In the genomic region with DNA sequence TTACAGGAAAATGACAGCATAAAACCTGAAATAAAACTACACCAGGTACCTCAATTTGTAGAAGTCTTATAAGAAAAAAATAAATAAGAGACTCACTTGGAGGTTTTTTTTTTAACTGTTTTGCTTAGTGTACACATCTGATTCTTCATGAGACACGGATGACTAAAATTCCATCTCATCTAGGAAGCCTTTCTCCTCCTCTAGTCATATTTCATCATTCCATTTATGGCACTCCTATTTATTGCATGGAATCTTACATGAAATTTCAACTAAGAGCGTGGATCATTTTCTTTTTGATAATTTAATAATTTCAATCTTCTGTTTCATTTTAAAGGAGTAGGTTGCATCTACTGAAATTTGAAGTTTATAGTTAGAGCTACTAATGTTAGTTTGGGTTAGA, we compare ENCODE assay signal across 20 cellular contexts. TPM values are rescaled to one million over a fixed set of nuclear protein-coding genes. Genes with fewer than 3 reads are reported as not detected.
DNase-seq lines count a peak whose midpoint lies in the region; ATAC-seq and TF ChIP-seq lines count a peak whose summit lies in the region.
"Had no signal": no experiment of that assay in that cellular context is flagged by ENCODE, and none has a peak within 500 bp of the region (broad histone marks: within the 10 kb centered on the region; RNA-seq: fewer than 3 reads in every experiment).

No MANE protein-coding gene starts in this region.

- peaks cover 34% of the 10 kb centered on the region for H3K79me2 ChIP-seq in GM23248 (ENCODE audit: insufficient read depth)
- peaks cover 25% of the 10 kb centered on the region for H3K79me2 ChIP-seq in mammary epithelial cell (ENCODE audit: insufficient read depth, low read length)

- H3K27me3 ChIP-seq in GM23248 (replicated peaks; ENCODE audit: insufficient read depth), result no peaks in the 10 kb centered on the region
- H3K27me3 ChIP-seq in mammary epithelial cell (ENCODE audit: insufficient read depth, low read length), result no peaks in the 10 kb centered on the region
- H3K27me3 ChIP-seq in stomach smooth muscle (ENCODE audit: control insufficient read depth in 1 of 2, insufficient read depth in 2 of 2, low read length in 2 of 2), result no peaks in the 10 kb centered on the region

- dilution Hi-C loops in mammary epithelial cell (cut with HindIII; ENCODE audit: low sequenced_read_pairs), result no loop called here

- H3K4me1 ChIP-seq in GM23248 (ENCODE audit: insufficient read depth) (peaks cover 16% of the 10 kb centered on the region), mammary epithelial cell (ENCODE audit: insufficient read depth, low read length) (peaks cover 7% of the 10 kb centered on the region), stomach smooth muscle (ENCODE audit: control insufficient read depth, insufficient read depth, low read length) (no peaks in the 10 kb centered on the region)

- H2AFZ ChIP-seq in GM23248, result peak overlapping the region; percentile 60
- H2AFZ ChIP-seq in mammary epithelial cell (ENCODE audit: low read depth, low read length), result no peak overlapping the region

- peak; percentile 81 for DNase-seq in GM23248
- DNase-seq in mammary epithelial cell, result no peak
- peak; percentile 18 to 70 for DNase-seq in foreskin fibroblast
- DNase-seq in NCI-H1436 (lab: John Stamatoyannopoulos, UW), result no peak
- no peak for DNase-seq in stimulated activated naive CD8-positive, alpha-beta T cell treated with anti-CD3 and anti-CD28 coated beads, Interleukin-15, Interleukin-2, amounts not matched to agents 100 U/mL and 50 U/mL, for 24 hours
- no peak for DNase-seq in COR-L47 (lab: John Stamatoyannopoulos, UW)
- no peak for DNase-seq in HPDE6-E6E7 (ENCODE audit: extremely low spot score)
- DNase-seq: activated CD4-positive, alpha-beta T cell treated with anti-CD3 and anti-CD28 coated beads for 4 hours; activated T-cell treated with anti-CD3 and anti-CD28 coated beads, Interleukin-2, amount 50 U/mL, for 4 hours; CD4-positive, alpha-beta memory T cell; heart left ventricle; left cardiac atrium; naive thymus-derived CD4-positive, alpha-beta T cell; NCI-H1436 treated with DMSO at 0.1 percent for 48 hours; NCI-H524; retina; stimulated activated CD4-positive, alpha-beta T cell treated with anti-CD3 and anti-CD28 coated beads, Interleukin-2, amount 100 ng/mL, for 48 hours had no signal

- WGBS in GM23248 (ENCODE audit: low coverage in 1 of 2, low lambda C conversion rate in 2 of 2, missing lambda C conversion rate in 2 of 2), 2 experiments, result 6% methylated on average over 2 of the region's 2 CpGs
- WGBS in mammary epithelial cell (ENCODE audit: low coverage, missing lambda C conversion rate), result 85% methylated on average over 2 of the region's 2 CpGs

- H3K9me3 ChIP-seq in GM23248 (ENCODE audit: low read depth), result peaks cover under 1% of the 10 kb centered on the region
- H3K9me3 ChIP-seq in mammary epithelial cell (replicated peaks; ENCODE audit: insufficient read depth, low read length), result no peaks in the 10 kb centered on the region
- no peaks in the 10 kb centered on the region for H3K9me3 ChIP-seq in stomach smooth muscle (ENCODE audit: control insufficient read depth in 2 of 2, low read length in 2 of 2)

- H3K36me3 ChIP-seq in GM23248 (ENCODE audit: low read depth), result peaks cover 11% of the 10 kb centered on the region
- peaks cover 8% of the 10 kb centered on the region for H3K36me3 ChIP-seq in mammary epithelial cell (ENCODE audit: insufficient read depth, low read length)
- H3K36me3 ChIP-seq in stomach smooth muscle (ENCODE audit: control insufficient read depth in 2 of 2, insufficient read depth in 2 of 2, low read length in 2 of 2), result peaks cover 3 to 11% of the 10 kb centered on the region in 2 donors

- H3K4me2 ChIP-seq in GM23248 (ENCODE audit: unreplicated experiment) (peak overlapping the region; percentile 89), mammary epithelial cell (ENCODE audit: insufficient read depth, low read depth, low read length) (peak overlapping the region; percentile 81)

- peak overlapping the region; percentile 94 for H3K9ac ChIP-seq in GM23248
- peak overlapping the region; percentile 100 for H3K9ac ChIP-seq in mammary epithelial cell (ENCODE audit: insufficient read depth, low read length)
- H3K9ac ChIP-seq in stomach smooth muscle (ENCODE audit: low read length in 2 of 2), result peak overlapping the region in 1 of 2 donors; percentile 98

- H4K20me1 ChIP-seq in GM23248 (ENCODE audit: insufficient read depth) (no peaks in the 10 kb centered on the region), mammary epithelial cell (ENCODE audit: insufficient read depth, low read length) (no peaks in the 10 kb centered on the region)

- H3K9me2 ChIP-seq in GM23248 (ENCODE audit: insufficient read depth), result no peaks in the 10 kb centered on the region

- TF ChIP-seq CTCF in mammary epithelial cell (conservative IDR thresholded peaks at IDR 0.05 in 1 of 2, IDR thresholded peaks at IDR 0.05 in 1 of 2; ENCODE audit: extremely low read depth in 1 of 2, insufficient read depth in 1 of 2, low read depth in 1 of 2, low read length in 2 of 2), result no peak
- TF ChIP-seq CTCF in foreskin fibroblast (IDR thresholded peaks at IDR 0.05; ENCODE audit: low read depth, low read length), result no peak

- H3F3A ChIP-seq in GM23248 (ENCODE audit: insufficient read depth), result peaks cover 37% of the 10 kb centered on the region

- H3K27ac ChIP-seq in GM23248 (peak overlapping the region; percentile 90), mammary epithelial cell (ENCODE audit: insufficient read depth, low read depth, low read length) (peak overlapping the region; percentile 98), stomach smooth muscle (ENCODE audit: low read length) (no peak overlapping the region)
- H3K27ac ChIP-seq: PC-9 had no signal

- peak overlapping the region; percentile 91 for H3K4me3 ChIP-seq in GM23248
- H3K4me3 ChIP-seq in mammary epithelial cell (replicated peaks in 1 of 3; ENCODE audit: insufficient read depth in 1 of 3, low read depth in 2 of 3, low read length in 3 of 3), result peak overlapping the region; percentile 84 to 99 (median 97)
- peak overlapping the region; percentile 77 to 81 for H3K4me3 ChIP-seq in foreskin fibroblast (ENCODE audit: low read depth in 1 of 2, low read length in 2 of 2)
- peak overlapping the region; percentile 87 to 98 for H3K4me3 ChIP-seq in stomach smooth muscle (ENCODE audit: low read length in 2 of 2)
- H3K4me3 ChIP-seq: K562, PC-9 had no signal

- no peak for ATAC-seq in stimulated activated naive CD8-positive, alpha-beta T cell treated with anti-CD3 and anti-CD28 coated beads, Interleukin-15, Interleukin-2, amounts not matched to agents 100 U/mL and 50 U/mL, for 24 hours
- ATAC-seq: activated T-cell treated with anti-CD3 and anti-CD28 coated beads, Interleukin-2, amount 50 U/mL, for 4 hours; heart left ventricle; K562; left cardiac atrium; naive thymus-derived CD4-positive, alpha-beta T cell had no signal

- intact Hi-C loops in mammary epithelial cell (cut with micrococcal nuclease), result loop anchor here (1.0 to 10.0 kb wide), 9 partner anchors 41 to 307 kb away; partner anchors contain the start of genes ODR4, PLA2G4A and TPR

- BruUV-seq in mammary epithelial cell (replicated peaks; lab: Mats Ljungman, UMichigan), result no TSS peak

- CTCF ChIA-PET in mammary epithelial cell (lab: Charles Lee; ENCODE audit: low non-redundant PET), result interaction anchor here (0.6 to 1.0 kb wide), 2 partner anchors 194 to 307 kb away, joined by 4 read pairs; partner anchors contain the start of gene TPR

- in situ Hi-C loops in GM23248 (cut with MboI) (loop anchor here (10.0 kb wide), 2 partner anchors 197 to 303 kb away; no protein-coding TSS in a partner anchor), mammary epithelial cell (cut with MboI; ENCODE audit: low sequenced_read_pairs in 2 of 2) (loop anchor here in 1 of 2 donors (25.0 kb wide), 1 partner anchor 195 kb away; no protein-coding TSS in a partner anchor)

RNA-seq across cellular contexts. Expression of gene PTGS2, which starts 1.6 kb away (rescaled TPM):
- total RNA-seq in GM23248 (2014; rRNA removed; shearing (Covaris generic)), result 67.9 and 69.3 TPM in 2 replicates
- polyA plus RNA-seq in GM23248 (2016; fragmentation: Nextera tagmentation; extraction: Ambion mirVana), result 50.4 and 50.8 TPM in 2 replicates
- 100 to 1,000 TPM in 1 of 2 donors, 10 to 100 TPM in 1; 11.7 to 304 TPM for total RNA-seq in mammary epithelial cell
- 13.5 TPM for polyA plus RNA-seq in mammary epithelial cell
- polyA minus RNA-seq in mammary epithelial cell, result 17.1 TPM
- total RNA-seq: CD4-positive, alpha-beta memory T cell; K562 had no signal
- polyA plus RNA-seq: CD4-positive, alpha-beta memory T cell; naive thymus-derived CD4-positive, alpha-beta T cell had no signal

Comparison
In these comparisons a context has a peak if more than half of its experiments do, and no peak if none do; other contexts are left out.
1. DNase-seq: peak in GM23248 (single experiment) and foreskin fibroblast (2 of 2); none in mammary epithelial cell (single experiment), NCI-H1436 (single experiment), stimulated activated naive CD8-positive, alpha-beta T cell treated with anti-CD3 and anti-CD28 coated beads, Interleukin-15, Interleukin-2, amounts not matched to agents 100 U/mL and 50 U/mL, for 24 hours (single experiment), COR-L47 (single experiment) and HPDE6-E6E7 (single experiment).
2. Peak in every context shown above with its lines, with median percentiles within 50 percentile points of each other: H3K4me3 ChIP-seq.